8 cellular contexts compared by ENCODE assay signal in the genomic region with DNA sequence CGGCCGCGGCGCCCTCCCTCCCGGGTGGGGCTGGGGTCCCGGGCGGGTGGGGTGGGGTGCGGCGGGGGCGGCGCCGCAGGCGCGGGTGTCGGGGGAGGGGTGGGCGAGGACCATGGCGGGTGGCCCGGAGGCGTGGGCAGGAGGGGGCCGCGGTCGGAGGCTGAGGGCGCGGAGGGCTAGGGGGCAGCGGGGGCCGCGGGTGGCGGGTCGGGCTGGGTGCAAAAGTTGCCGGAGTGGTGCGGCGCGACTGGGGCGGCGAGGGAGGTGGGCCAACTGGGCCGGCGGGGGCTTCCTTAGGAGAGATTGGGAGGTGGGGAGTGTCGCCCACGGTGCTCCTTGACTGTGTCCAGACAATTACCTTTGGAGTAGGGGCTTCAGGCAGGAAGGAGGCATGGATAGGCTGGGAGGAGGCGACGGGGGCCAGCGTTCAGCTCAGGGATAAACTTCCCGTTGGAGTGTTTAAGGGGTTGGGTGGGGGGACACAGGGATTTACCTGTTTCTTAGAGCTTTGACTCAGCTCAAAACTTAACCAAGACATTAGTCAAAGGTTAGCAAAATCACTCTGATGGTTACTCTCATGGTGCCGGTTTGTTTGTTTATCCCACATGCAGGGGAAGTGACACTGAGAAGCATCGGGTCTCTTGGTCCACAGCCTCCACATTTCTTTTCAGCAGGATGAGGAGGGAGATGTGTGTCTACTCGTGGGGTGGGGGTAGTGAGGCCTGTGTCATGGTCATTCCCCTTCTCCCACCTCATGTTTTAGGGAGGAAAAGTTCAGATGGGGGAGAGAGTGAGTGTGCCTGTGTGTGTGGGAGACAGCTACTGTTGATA. TPM values are rescaled to one million over a fixed set of nuclear protein-coding genes. Genes with fewer than 3 reads are reported as not detected.
DNase-seq lines count a peak whose midpoint lies in the region; ATAC-seq and TF ChIP-seq lines count a peak whose summit lies in the region.

No MANE protein-coding gene starts in this region.

- H3K4me3 Mint-ChIP-seq in nephron progenitor cell: peak overlapping the region; percentile 97

- H3K4me1 ChIP-seq in tibial artery: peaks cover 0 to 11% (median 4%) of the 10 kb centered on the region in 4 donors

- peaks cover 51% of the 10 kb centered on the region for H3K4me1 Mint-ChIP-seq in nephron progenitor cell

- peaks cover 3% of the 10 kb centered on the region for H3K27me3 Mint-ChIP-seq in nephron progenitor cell (ENCODE audit: low read depth, poor library complexity)

- intact Hi-C loops in tibial artery (cut with DNase I; ENCODE audit: low total_unique reads): no loop called here

- no peaks in the 10 kb centered on the region for H3K36me3 ChIP-seq in tibial artery

- TF ChIP-seq CTCF in fibroblast of villous mesenchyme (IDR thresholded peaks at IDR 0.05; ENCODE audit: insufficient read depth, low read depth, low read length): no peak
- TF ChIP-seq CTCF in nephron progenitor cell (IDR thresholded peaks at IDR 0.05): no peak
- no peak for TF ChIP-seq CTCF in tibial artery (IDR thresholded peaks at IDR 0.05)

- no peaks in the 10 kb centered on the region for H3K9me3 ChIP-seq in tibial artery

- peak; percentile 31 for ATAC-seq in HG02840 (IDR thresholded peaks at IDR 0.05; ENCODE audit: low FRiP score, unreplicated experiment)

- peak overlapping the region; percentile 85 to 86 for H3K27ac ChIP-seq in tibial artery

- DNase-seq in NCI-H1105 treated with DMSO at 0.1 percent for 48 hours (lab: John Stamatoyannopoulos, UW): peak; percentile 30
- DNase-seq in NCI-H1105 (lab: John Stamatoyannopoulos, UW): no peak
- peak; percentile 8 for DNase-seq in NOMO-1 treated with DMSO at 0.1 percent for 48 hours (lab: John Stamatoyannopoulos, UW; ENCODE audit: unreplicated experiment)
- DNase-seq in activated T-cell treated with anti-CD3 and anti-CD28 coated beads, Interleukin-2, amount 50 U/mL, for 48 hours: peak; percentile 58 to 61
- DNase-seq in fibroblast of villous mesenchyme (ENCODE audit: low read depth): peak; percentile 22
- peak; percentile 66 for DNase-seq in nephron progenitor cell
- peak in 1 of 2 donors; percentile 70 for DNase-seq in tibial artery

- peak overlapping the region; percentile 95 for H3K27ac Mint-ChIP-seq in nephron progenitor cell

- H3K4me3 ChIP-seq in fibroblast of villous mesenchyme (ENCODE audit: low read depth, low read length) (peak overlapping the region; percentile 88), tibial artery (peak overlapping the region; percentile 65 to 80)

- no peaks in the 10 kb centered on the region for H3K27me3 ChIP-seq in tibial artery

- no peaks in the 10 kb centered on the region for H3K36me3 Mint-ChIP-seq in nephron progenitor cell (ENCODE audit: low read depth)

- no peaks in the 10 kb centered on the region for H3K9me3 Mint-ChIP-seq in nephron progenitor cell

RNA-seq across cellular contexts. Expression of gene CSNK1G3, which starts 0.9 kb away (rescaled TPM):
- total RNA-seq in fibroblast of villous mesenchyme: 48.0 and 66.9 TPM in 2 replicates
